In genomic region chr3:184320099-184320445, GRCh38 we compare ENCODE assay signal across 6 cellular contexts. TPM values are rescaled to one million over a fixed set of nuclear protein-coding genes. Genes with fewer than 3 reads are reported as not detected.
DNase-seq lines count a peak whose midpoint lies in the region; ATAC-seq lines count a peak whose summit lies in the region.

No MANE protein-coding gene starts in this region.

- H3K4me1 ChIP-seq in stomach smooth muscle (ENCODE audit: control insufficient read depth, insufficient read depth, low read length), result peaks cover 53% of the 10 kb centered on the region

- H3K9me3 ChIP-seq in stomach smooth muscle (ENCODE audit: control insufficient read depth in 2 of 2, low read length in 2 of 2), result no peaks in the 10 kb centered on the region

- ATAC-seq in left ventricle myocardium superior (peak; percentile 90), HG02642 (IDR thresholded peaks at IDR 0.05; ENCODE audit: poor library complexity, unreplicated experiment) (no peak), HG03469 (IDR thresholded peaks at IDR 0.05; ENCODE audit: unreplicated experiment) (no peak)

- H3K9ac ChIP-seq in stomach smooth muscle (ENCODE audit: low read length in 2 of 2), result peak overlapping the region; percentile 47 to 55

- H3K27ac ChIP-seq in stomach smooth muscle (ENCODE audit: low read length), result peak overlapping the region; percentile 98

- H3K4me3 ChIP-seq in stomach smooth muscle (ENCODE audit: low read length in 2 of 2), result peak overlapping the region; percentile 57 to 61

- DNase-seq in M059J (ENCODE audit: low read depth) (peak; percentile 99), left ventricle myocardium superior (peak; percentile 98)
- peak; percentile 57 to 66 for DNase-seq in activated CD4-positive, alpha-beta T cell treated with anti-CD3 and anti-CD28 coated beads, Interleukin-2, amount 50 U/mL, for 48 hours

- intact Hi-C loops in left ventricle myocardium superior (cut with micrococcal nuclease), result no loop called here

- H3K36me3 ChIP-seq in stomach smooth muscle (ENCODE audit: control insufficient read depth in 2 of 2, insufficient read depth in 2 of 2, low read length in 2 of 2), result peaks cover 48 to 61% of the 10 kb centered on the region in 2 donors

- H3K27me3 ChIP-seq in stomach smooth muscle (ENCODE audit: control insufficient read depth in 1 of 2, insufficient read depth in 2 of 2, low read length in 2 of 2), result no peaks in the 10 kb centered on the region

RNA-seq across cellular contexts. Expression of gene EIF4G1, which starts 5.7 kb away (rescaled TPM):
- total RNA-seq in M059J (2014; rRNA removed; shearing (Covaris generic)), result 231 and 422 TPM in 2 replicates
- 250 TPM for total RNA-seq in left ventricle myocardium superior

RNA-seq across cellular contexts. Expression of gene FAM131A, which starts 17.3 kb away (rescaled TPM):
- 14.1 and 24.6 TPM in 2 replicates for total RNA-seq in M059J (2014; rRNA removed; shearing (Covaris generic))
- 41.0 TPM for total RNA-seq in left ventricle myocardium superior

RNA-seq across cellular contexts. Expression of gene PSMD2, which starts 21.0 kb away (rescaled TPM):
- total RNA-seq in M059J (2014; rRNA removed; shearing (Covaris generic)), result 902 and 1,026 TPM in 2 replicates
- 242 TPM for total RNA-seq in left ventricle myocardium superior

RNA-seq across cellular contexts. Expression of gene CLCN2, which starts 41.3 kb away (rescaled TPM):
- total RNA-seq in M059J (2014; rRNA removed; shearing (Covaris generic)), result 2.5 and 4.9 TPM in 2 replicates
- total RNA-seq in left ventricle myocardium superior, result 3.6 TPM

RNA-seq across cellular contexts. Expression of gene POLR2H, which starts 41.4 kb away (rescaled TPM):
- total RNA-seq in M059J (2014; rRNA removed; shearing (Covaris generic)), result 162 and 196 TPM in 2 replicates
- total RNA-seq in left ventricle myocardium superior, result 26.0 TPM
